In genomic region chr2:215269397-215270117, GRCh38 we compare ENCODE assay signal across 8 cellular contexts. TPM values are rescaled to one million over a fixed set of nuclear protein-coding genes. Genes with fewer than 3 reads are reported as not detected.
A peak's percentile ranks its signal among the peaks of the same experiment; 100 is the strongest.
DNase-seq lines count a peak whose midpoint lies in the region; ATAC-seq and TF ChIP-seq lines count a peak whose summit lies in the region.

No MANE protein-coding gene starts in this region.

- intact Hi-C loops in left ventricle myocardium inferior (cut with micrococcal nuclease): no loop called here

- no peaks in the 10 kb centered on the region for H3K9me3 Mint-ChIP-seq in activated naive CD8-positive, alpha-beta T cell treated with anti-CD3 and anti-CD28 coated beads, Interleukin-2, amount 10 ng/mL, durations not matched to agents 7 days and 5 days

- H3K4me3 ChIP-seq in AG10803 (ENCODE audit: low read length): peak overlapping the region; percentile 16; the same call in 1 of the 2 replicates
- H3K4me3 ChIP-seq in MG63: no peak overlapping the region
- peak overlapping the region; percentile 24 for H3K4me3 ChIP-seq in SJCRH30
- H3K4me3 ChIP-seq in left ventricle myocardium inferior: peak overlapping the region; percentile 18
- H3K4me3 ChIP-seq in retinal pigment epithelial cell (ENCODE audit: low read length): peak overlapping the region; percentile 16

- ATAC-seq in GM19043 (IDR thresholded peaks at IDR 0.05; ENCODE audit: low read depth, unreplicated experiment): peak; percentile 53
- ATAC-seq in activated naive CD8-positive, alpha-beta T cell treated with anti-CD3 and anti-CD28 coated beads, Interleukin-2, amount 10 ng/mL, durations not matched to agents 7 days and 5 days (ENCODE audit: low read depth): peak; percentile 36
- ATAC-seq in HG03039 (IDR thresholded peaks at IDR 0.05; ENCODE audit: unreplicated experiment): no peak

- H3K4me1 ChIP-seq in SJCRH30 (no peaks in the 10 kb centered on the region; the same call in 1 of the 2 replicates), left ventricle myocardium inferior (no peaks in the 10 kb centered on the region)

- TF ChIP-seq CTCF in AG10803 (conservative IDR thresholded peaks at IDR 0.05; ENCODE audit: low read length) (peak; percentile 83), left ventricle myocardium inferior (IDR thresholded peaks at IDR 0.05; ENCODE audit: borderline replicate concordance) (peak; percentile 88), retinal pigment epithelial cell (conservative IDR thresholded peaks at IDR 0.05; ENCODE audit: low read depth, low read length) (peak; percentile 75)

- H3K36me3 ChIP-seq in MG63: no peaks in the 10 kb centered on the region
- no peaks in the 10 kb centered on the region for H3K36me3 ChIP-seq in SJCRH30
- no peaks in the 10 kb centered on the region for H3K36me3 ChIP-seq in left ventricle myocardium inferior

- DNase-seq in AG10803 (ENCODE audit: low read depth) (peak; percentile 83), MG63 (peak; percentile 42), SJCRH30 (peak; percentile 60 to 87), left ventricle myocardium inferior (peak; percentile 29), retinal pigment epithelial cell (ENCODE audit: low read depth) (no peak)
- DNase-seq in activated naive CD8-positive, alpha-beta T cell treated with anti-CD3 and anti-CD28 coated beads, Interleukin-2, amount 10 ng/mL, durations not matched to agents 7 days and 5 days: peak; percentile 34

- H3K9me3 ChIP-seq in MG63: no peaks in the 10 kb centered on the region
- no peaks in the 10 kb centered on the region for H3K9me3 ChIP-seq in SJCRH30 (replicated peaks)
- no peaks in the 10 kb centered on the region for H3K9me3 ChIP-seq in left ventricle myocardium inferior (replicated peaks)

- H3K27me3 ChIP-seq in MG63 (no peaks in the 10 kb centered on the region), SJCRH30 (no peaks in the 10 kb centered on the region), left ventricle myocardium inferior (ENCODE audit: low read depth) (no peaks in the 10 kb centered on the region)

- H3K4me3 Mint-ChIP-seq in activated naive CD8-positive, alpha-beta T cell treated with anti-CD3 and anti-CD28 coated beads, Interleukin-2, amount 10 ng/mL, durations not matched to agents 7 days and 5 days: no peak overlapping the region

- H3K27ac Mint-ChIP-seq in activated naive CD8-positive, alpha-beta T cell treated with anti-CD3 and anti-CD28 coated beads, Interleukin-2, amount 10 ng/mL, durations not matched to agents 7 days and 5 days: no peak overlapping the region

- POLR2A ChIA-PET in activated naive CD8-positive, alpha-beta T cell treated with anti-CD3 and anti-CD28 coated beads, Interleukin-2, amount 10 ng/mL, durations not matched to agents 7 days and 5 days (lab: Charles Lee): interaction anchor here (0.7 kb wide), 2 partner anchors 11 to 825 kb away, joined by 3 to 7 read pairs; no protein-coding TSS in a partner anchor

- H3K36me3 Mint-ChIP-seq in activated naive CD8-positive, alpha-beta T cell treated with anti-CD3 and anti-CD28 coated beads, Interleukin-2, amount 10 ng/mL, durations not matched to agents 7 days and 5 days: no peaks in the 10 kb centered on the region

- H3K4me1 Mint-ChIP-seq in activated naive CD8-positive, alpha-beta T cell treated with anti-CD3 and anti-CD28 coated beads, Interleukin-2, amount 10 ng/mL, durations not matched to agents 7 days and 5 days: peaks cover 4% of the 10 kb centered on the region

- no peak overlapping the region for H3K27ac ChIP-seq in SJCRH30
- H3K27ac ChIP-seq in left ventricle myocardium inferior (replicated peaks): no peak overlapping the region

- peaks cover 2% of the 10 kb centered on the region for H3K27me3 Mint-ChIP-seq in activated naive CD8-positive, alpha-beta T cell treated with anti-CD3 and anti-CD28 coated beads, Interleukin-2, amount 10 ng/mL, durations not matched to agents 7 days and 5 days

RNA-seq across cellular contexts. Expression of gene ATIC, which starts 42.3 kb away (rescaled TPM):
- 43.9 and 81.8 TPM in 2 replicates for total RNA-seq in MG63 (2014; rRNA removed; shearing (Covaris generic); ENCODE audit: low replicate concordance)
- total RNA-seq in SJCRH30 (2014; rRNA removed; shearing (Covaris generic)): 48.2 and 50.7 TPM in 2 replicates
- total RNA-seq in activated naive CD8-positive, alpha-beta T cell treated with anti-CD3 and anti-CD28 coated beads, Interleukin-2, amount 10 ng/mL, durations not matched to agents 7 days and 5 days: 100 to 1,000 TPM; 117 to 120 TPM
- total RNA-seq in left ventricle myocardium inferior: 47.1 TPM
